8 cellular contexts compared by ENCODE assay signal in genomic region chr1:12078938-12079861, GRCh38. TPM values are rescaled to one million over a fixed set of nuclear protein-coding genes. Genes with fewer than 3 reads are reported as not detected.
DNase-seq lines count a peak whose midpoint lies in the region; ATAC-seq and TF ChIP-seq lines count a peak whose summit lies in the region.

No MANE protein-coding gene starts in this region.

- no peak for TF ChIP-seq POLR2A in breast epithelium (IDR thresholded peaks at IDR 0.05)

- H3K4me3 ChIP-seq in RWPE2 (ENCODE audit: severe bottlenecking) (no peak overlapping the region), breast epithelium (no peak overlapping the region), lower lobe of right lung (no peak overlapping the region)

- ATAC-seq in GM19395 (IDR thresholded peaks at IDR 0.05; ENCODE audit: unreplicated experiment) (peak; percentile 68), HG03571 (IDR thresholded peaks at IDR 0.05; ENCODE audit: unreplicated experiment) (peak; percentile 42), RWPE2 (ENCODE audit: low read depth) (0 out of 3 replicates have a peak, but pooled peaks have one; percentile 27), lower lobe of right lung (peak; percentile 54 to 60)

- H3K4me1 ChIP-seq in RWPE2 (ENCODE audit: insufficient read depth, poor library complexity, severe bottlenecking) (no peaks in the 10 kb centered on the region), breast epithelium (no peaks in the 10 kb centered on the region), lower lobe of right lung (no peaks in the 10 kb centered on the region)

- H3K36me3 ChIP-seq in RWPE2 (ENCODE audit: low read depth) = no peaks in the 10 kb centered on the region
- no peaks in the 10 kb centered on the region for H3K36me3 ChIP-seq in breast epithelium
- no peaks in the 10 kb centered on the region for H3K36me3 ChIP-seq in lower lobe of right lung

- DNase-seq in DMS153 (lab: John Stamatoyannopoulos, UW) = peak; percentile 2
- DNase-seq in DMS153 treated with DMSO at 0.1 percent for 48 hours (lab: John Stamatoyannopoulos, UW; ENCODE audit: unreplicated experiment) = no peak
- no peak for DNase-seq in RWPE2 (ENCODE audit: low spot score)
- no peak for DNase-seq in breast epithelium (ENCODE audit: low spot score in 2 of 2)
- DNase-seq in lower lobe of right lung = no peak
- DNase-seq in ureter (ENCODE audit: low spot score) = no peak

- H3K9me3 ChIP-seq in RWPE2 (ENCODE audit: severe bottlenecking) (peaks cover 2% of the 10 kb centered on the region), breast epithelium (peaks cover 0 to 5% of the 10 kb centered on the region in 2 donors), lower lobe of right lung (no peaks in the 10 kb centered on the region)

- no peaks in the 10 kb centered on the region for H3K27me3 ChIP-seq in RWPE2 (ENCODE audit: insufficient read depth, poor library complexity, severe bottlenecking)
- H3K27me3 ChIP-seq in breast epithelium = no peaks in the 10 kb centered on the region
- peaks cover 14% of the 10 kb centered on the region for H3K27me3 ChIP-seq in lower lobe of right lung (ENCODE audit: low read depth)

- intact Hi-C loops in breast epithelium (cut with DNase I; ENCODE audit: low total_unique reads) (no loop called here), lower lobe of right lung (cut with DNase I) (no loop called here)

- TF ChIP-seq CTCF in RWPE2 (IDR thresholded peaks at IDR 0.05; ENCODE audit: poor library complexity, severe bottlenecking) = peak; percentile 52
- peak in 2 of 3 donors; percentile 7 to 14 for TF ChIP-seq CTCF in breast epithelium (IDR thresholded peaks at IDR 0.05)
- peak; percentile 45 for TF ChIP-seq CTCF in lower lobe of right lung (IDR thresholded peaks at IDR 0.05)

- H3K27ac ChIP-seq in RWPE2 (ENCODE audit: poor library complexity, severe bottlenecking) (no peak overlapping the region), breast epithelium (no peak overlapping the region), lower lobe of right lung (no peak overlapping the region)

RNA-seq across cellular contexts. Expression of gene TNFRSF8, which starts 16.1 kb away (rescaled TPM):
- total RNA-seq in breast epithelium = 1 to 10 TPM in 2 of 3 donors, under 1 TPM in 1; 0.88 to 2.3 (median 1.6) TPM
- total RNA-seq in lower lobe of right lung = 2.7 TPM
- 0.36 TPM for total RNA-seq in ureter

RNA-seq across cellular contexts. Expression of gene MIIP, which starts 59.9 kb away (rescaled TPM):
- 10 to 100 TPM; 29.0 to 34.4 (median 33.8) TPM for total RNA-seq in breast epithelium
- total RNA-seq in lower lobe of right lung = 39.3 TPM
- 28.0 TPM for total RNA-seq in ureter
